8 cellular contexts compared by ENCODE assay signal in the genomic region with DNA sequence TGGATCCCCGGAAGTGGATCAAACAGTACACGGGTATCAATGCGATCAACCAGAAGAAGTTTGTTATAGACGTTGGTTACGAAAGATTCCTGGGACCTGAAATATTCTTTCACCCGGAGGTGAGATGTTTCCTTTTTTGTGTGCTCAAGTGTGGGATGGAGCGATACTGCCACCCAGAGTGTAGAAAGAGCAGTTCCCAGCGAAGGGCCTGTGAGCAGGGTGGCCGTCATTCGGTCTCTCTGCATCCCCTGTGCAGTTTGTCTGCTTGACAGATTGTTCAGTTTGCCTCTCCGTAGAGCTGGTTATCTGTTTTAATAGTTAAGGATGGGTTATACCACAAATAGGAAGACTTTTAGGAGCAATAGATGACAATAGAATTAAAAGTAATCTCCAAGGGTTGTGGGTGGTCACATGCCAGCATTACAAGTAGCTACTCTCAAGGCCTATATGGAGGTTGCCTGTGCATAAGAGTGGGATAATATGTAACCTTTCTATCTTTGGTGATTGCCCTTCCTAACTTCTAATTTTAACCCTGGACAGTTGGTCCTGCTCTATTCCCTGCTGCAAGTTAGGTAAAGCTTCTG.
A peak's percentile ranks its signal among the peaks of the same experiment; 100 is the strongest.
DNase-seq lines count a peak whose midpoint lies in the region; ATAC-seq and TF ChIP-seq lines count a peak whose summit lies in the region.
"Not testable (repeated sequence)": the region's sequence is repeated elsewhere in the genome, so short reads cannot be mapped to it uniquely, and the experiment has no call there.

No MANE protein-coding gene starts in this region.

- not testable (repeated sequence) for H3K9ac ChIP-seq in fibroblast of lung (ENCODE audit: insufficient read depth, low read length)

- peak; percentile 15 for DNase-seq in Calu3
- not testable (repeated sequence) for DNase-seq in LNCaP clone FGC (ENCODE audit: low read depth); activated naive CD4-positive, alpha-beta T cell treated with anti-CD3 and anti-CD28 coated beads, Interleukin-2, amount 50 U/mL, for 72 hours (ENCODE audit: low spot score in 2 of 2)
- DNase-seq in OCI-LY7 (ENCODE audit: low spot score), result peak; percentile 2
- peak; percentile 2 to 11 for DNase-seq in fibroblast of lung (ENCODE audit: low read depth in 2 of 2)
- peak; percentile 9 for DNase-seq in medulla oblongata (ENCODE audit: extremely low spot score)
- peak in 1 of 2 donors; percentile 9 for DNase-seq in stimulated activated naive CD8-positive, alpha-beta T cell treated with anti-CD3 and anti-CD28 coated beads, Interleukin-15, amount 100 ng/mL, for 72 hours

- CTCF ChIA-PET in Calu3 (lab: Charles Lee); OCI-LY7 (lab: Charles Lee; ENCODE audit: unreplicated experiment): not testable (repeated sequence)

- not testable (repeated sequence) for H3K9me3 Mint-ChIP-seq in Calu3 (ENCODE audit: low read depth, unreplicated experiment); activated naive CD4-positive, alpha-beta T cell treated with anti-CD3 and anti-CD28 coated beads, Interleukin-2, amount 50 U/mL, for 72 hours; stimulated activated naive CD8-positive, alpha-beta T cell treated with anti-CD3 and anti-CD28 coated beads, Interleukin-15, amount 100 ng/mL, for 72 hours

- POLR2A ChIA-PET in OCI-LY7 (lab: Charles Lee), result not testable (repeated sequence)

- not testable (repeated sequence) for H3K9me2 ChIP-seq in OCI-LY7 (ENCODE audit: insufficient read depth, low read length)

- H3K36me3 ChIP-seq in OCI-LY7 (ENCODE audit: insufficient read depth, low read length); fibroblast of lung (ENCODE audit: control insufficient read depth, insufficient read depth, low read length): not testable (repeated sequence)

- H2AFZ ChIP-seq in OCI-LY7 (ENCODE audit: low read length); fibroblast of lung (ENCODE audit: low read length): not testable (repeated sequence)

- not testable (repeated sequence) for H3K79me2 ChIP-seq in OCI-LY7 (ENCODE audit: insufficient read depth, low read depth, low read length); fibroblast of lung (ENCODE audit: control insufficient read depth, insufficient read depth, low read length)

- H3K4me3 Mint-ChIP-seq in Calu3 (ENCODE audit: low read depth, unreplicated experiment); stimulated activated naive CD8-positive, alpha-beta T cell treated with anti-CD3 and anti-CD28 coated beads, Interleukin-15, amount 100 ng/mL, for 72 hours: not testable (repeated sequence)

- not testable (repeated sequence) for H4K20me1 ChIP-seq in OCI-LY7 (ENCODE audit: insufficient read depth, low read length); fibroblast of lung (ENCODE audit: control insufficient read depth, extremely low read depth, insufficient read depth, low read length)

- not testable (repeated sequence) for TF ChIP-seq CTCF in Calu3 (IDR thresholded peaks at IDR 0.05; ENCODE audit: unreplicated experiment)
- TF ChIP-seq CTCF in LNCaP clone FGC (IDR thresholded peaks at IDR 0.05; ENCODE audit: control insufficient read depth, extremely low read depth, insufficient read depth), result peak; percentile 48
- TF ChIP-seq CTCF in OCI-LY7 (conservative IDR thresholded peaks at IDR 0.05; ENCODE audit: low read length), result peak; percentile 68
- peak; percentile 23 to 47 for TF ChIP-seq CTCF in fibroblast of lung (conservative IDR thresholded peaks at IDR 0.05 in 1 of 2, IDR thresholded peaks at IDR 0.05 in 1 of 2; ENCODE audit: low read depth in 1 of 2, low read length in 2 of 2)

- ATAC-seq in GM21360 (IDR thresholded peaks at IDR 0.05; ENCODE audit: unreplicated experiment), result peak; percentile 63
- ATAC-seq in activated naive CD4-positive, alpha-beta T cell treated with anti-CD3 and anti-CD28 coated beads, Interleukin-2, amount 50 U/mL, for 72 hours, result peak; percentile 76 to 83
- peak; percentile 83 for ATAC-seq in stimulated activated naive CD8-positive, alpha-beta T cell treated with anti-CD3 and anti-CD28 coated beads, Interleukin-15, amount 100 ng/mL, for 72 hours

- intact Hi-C loops in Calu3 (cut with micrococcal nuclease; ENCODE audit: unreplicated experiment); OCI-LY7 (cut with micrococcal nuclease; ENCODE audit: unreplicated experiment): not testable (repeated sequence)

- H3K4me1 Mint-ChIP-seq in Calu3 (ENCODE audit: low read depth, unreplicated experiment); stimulated activated naive CD8-positive, alpha-beta T cell treated with anti-CD3 and anti-CD28 coated beads, Interleukin-15, amount 100 ng/mL, for 72 hours: not testable (repeated sequence)

- not testable (repeated sequence) for H3K27me3 Mint-ChIP-seq in Calu3 (ENCODE audit: unreplicated experiment); stimulated activated naive CD8-positive, alpha-beta T cell treated with anti-CD3 and anti-CD28 coated beads, Interleukin-15, amount 100 ng/mL, for 72 hours

- H3K36me3 Mint-ChIP-seq in Calu3 (ENCODE audit: insufficient read depth, unreplicated experiment); activated naive CD4-positive, alpha-beta T cell treated with anti-CD3 and anti-CD28 coated beads, Interleukin-2, amount 50 U/mL, for 72 hours: not testable (repeated sequence)

- H3K4me1 ChIP-seq in OCI-LY7 (ENCODE audit: insufficient read depth, low read length, poor library complexity, severe bottlenecking); fibroblast of lung (ENCODE audit: control insufficient read depth, extremely low read depth, insufficient read depth, low read length): not testable (repeated sequence)

- not testable (repeated sequence) for H3K27me3 ChIP-seq in fibroblast of lung (ENCODE audit: control insufficient read depth, insufficient read depth, low read length)

- H3K27ac ChIP-seq in OCI-LY7 (ENCODE audit: low read depth, low read length, poor library complexity, severe bottlenecking); fibroblast of lung (ENCODE audit: insufficient read depth, low read length): not testable (repeated sequence)

- not testable (repeated sequence) for H3K4me3 ChIP-seq in LNCaP clone FGC (ENCODE audit: low read depth, low read length); OCI-LY7 (ENCODE audit: low read depth, low read length, poor library complexity, severe bottlenecking); fibroblast of lung (replicated peaks in 1 of 4; ENCODE audit: control extremely low read depth in 1 of 4, insufficient read depth in 1 of 4, low read depth in 3 of 4, low read length in 4 of 4)

- not testable (repeated sequence) for H3K27ac Mint-ChIP-seq in Calu3 (ENCODE audit: unreplicated experiment); activated naive CD4-positive, alpha-beta T cell treated with anti-CD3 and anti-CD28 coated beads, Interleukin-2, amount 50 U/mL, for 72 hours; stimulated activated naive CD8-positive, alpha-beta T cell treated with anti-CD3 and anti-CD28 coated beads, Interleukin-15, amount 100 ng/mL, for 72 hours

- not testable (repeated sequence) for H3K9me3 ChIP-seq in OCI-LY7 (ENCODE audit: low read length); fibroblast of lung (ENCODE audit: control insufficient read depth, insufficient read depth, low read depth, low read length)

- BruUV-seq in Calu3 (replicated peaks; lab: Mats Ljungman, UMichigan); OCI-LY7 (replicated peaks; lab: Mats Ljungman, UMichigan): not testable (repeated sequence)

- not testable (repeated sequence) for H3K4me2 ChIP-seq in OCI-LY7 (ENCODE audit: low read length); fibroblast of lung (ENCODE audit: extremely low read depth, insufficient read depth, low read length)
